Comparison of ENCODE assay signal across 8 cellular contexts in genomic region chr12:121400332-121401139, GRCh38. TPM values are rescaled to one million over a fixed set of nuclear protein-coding genes. Genes with fewer than 3 reads are reported as not detected.
DNase-seq lines count a peak whose midpoint lies in the region; ATAC-seq and TF ChIP-seq lines count a peak whose summit lies in the region.

No MANE protein-coding gene starts in this region.

- H3K4me2 ChIP-seq in smooth muscle cell = peak overlapping the region; percentile 95

- H3K27me3 ChIP-seq in iPS-20b (ENCODE audit: insufficient read depth, low read length) = no peaks in the 10 kb centered on the region
- no peaks in the 10 kb centered on the region for H3K27me3 ChIP-seq in smooth muscle cell (ENCODE audit: low read depth)

- H4K20me1 ChIP-seq in smooth muscle cell (ENCODE audit: low read depth) = peaks cover 30% of the 10 kb centered on the region

- no peaks in the 10 kb centered on the region for H3F3A ChIP-seq in smooth muscle cell (ENCODE audit: low read depth)

- H3K4me1 ChIP-seq in ES-I3 (ENCODE audit: insufficient read depth, low read length) (no peaks in the 10 kb centered on the region), iPS-20b (ENCODE audit: insufficient read depth, low read length) (peaks cover 8% of the 10 kb centered on the region; the same call in 1 of the 2 replicates), smooth muscle cell (ENCODE audit: low read depth) (peaks cover 27% of the 10 kb centered on the region)

- H3K9me3 ChIP-seq in ES-I3 (ENCODE audit: control insufficient read depth, insufficient read depth, low read length) (no peaks in the 10 kb centered on the region), iPS-20b (ENCODE audit: insufficient read depth, low read depth, low read length) (no peaks in the 10 kb centered on the region), smooth muscle cell (replicated peaks; ENCODE audit: low read depth) (no peaks in the 10 kb centered on the region)

- peak; percentile 41 for ATAC-seq in GM21529 (IDR thresholded peaks at IDR 0.05; ENCODE audit: unreplicated experiment)

- H2AFZ ChIP-seq in smooth muscle cell (ENCODE audit: low read depth) = peak overlapping the region; percentile 71

- WGBS in smooth muscle cell (ENCODE audit: low lambda C conversion rate) = 1% methylated on average over 47 of the region's 48 CpGs

- TF ChIP-seq RAD21 in Ishikawa (IDR thresholded peaks at IDR 0.05; ENCODE audit: low read depth) = no peak

- TF ChIP-seq CTCF in smooth muscle cell (IDR thresholded peaks at IDR 0.05; ENCODE audit: borderline replicate concordance, insufficient read depth, poor library complexity, severe bottlenecking) = no peak

- H3K79me2 ChIP-seq in smooth muscle cell (ENCODE audit: low read depth) = peaks cover 55% of the 10 kb centered on the region

- H3K9ac ChIP-seq in ES-I3 (ENCODE audit: low read depth, low read length) (peak overlapping the region; percentile 85), iPS-20b (ENCODE audit: low read depth, low read length) (peak overlapping the region; percentile 95), smooth muscle cell (ENCODE audit: low read depth) (peak overlapping the region; percentile 77)

- H3K27ac ChIP-seq in iPS-20b (ENCODE audit: low read length) (peak overlapping the region; percentile 65), smooth muscle cell (ENCODE audit: low read depth) (peak overlapping the region; percentile 67)

- H3K4me3 ChIP-seq in iPS-20b (ENCODE audit: low read length) (peak overlapping the region; percentile 87), smooth muscle cell (peak overlapping the region; percentile 89)

- peaks cover 3% of the 10 kb centered on the region; the same call in 1 of the 2 replicates for H3K36me3 ChIP-seq in ES-I3 (ENCODE audit: insufficient read depth, low read length)
- H3K36me3 ChIP-seq in iPS-20b (ENCODE audit: insufficient read depth, low read depth, low read length) = peaks cover 20% of the 10 kb centered on the region
- H3K36me3 ChIP-seq in smooth muscle cell (ENCODE audit: low read depth) = no peaks in the 10 kb centered on the region

- no peak for TF ChIP-seq EP300 in Ishikawa (IDR thresholded peaks at IDR 0.05; ENCODE audit: borderline replicate concordance)

- peak; percentile 26 to 89 (median 45) for DNase-seq in T-helper 2 cell
- DNase-seq in astrocyte of the hippocampus (ENCODE audit: low read depth, low spot score) = peak; percentile 65
- DNase-seq in smooth muscle cell (lab: John Stamatoyannopoulos, UW; ENCODE audit: unreplicated experiment) = peak; percentile 38
- no peak for DNase-seq in HuH-7.5 (ENCODE audit: low spot score)

TF ChIP-seq in Ishikawa, 13 proteins besides CTCF, POLR2A, EP300 and RAD21:
- TF ChIP-seq MAX (IDR thresholded peaks at IDR 0.05) (peak; percentile 37), NFIC (IDR thresholded peaks at IDR 0.05) (no peak), CREB1 (IDR thresholded peaks at IDR 0.05; ENCODE audit: low read depth) (no peak), USF1 (IDR thresholded peaks at IDR 0.05) (no peak), YY1 (IDR thresholded peaks at IDR 0.05; ENCODE audit: low read depth) (no peak), TAF1 (IDR thresholded peaks at IDR 0.05; ENCODE audit: low read depth) (no peak), ZBTB7A (IDR thresholded peaks at IDR 0.05; ENCODE audit: low read depth) (peak; percentile 32; the same call in 1 of the 2 replicates), CEBPB (IDR thresholded peaks at IDR 0.05) (no peak), TCF12 (IDR thresholded peaks at IDR 0.05; ENCODE audit: low read depth) (no peak), TEAD4 (IDR thresholded peaks at IDR 0.05) (0 out of 2 replicates have a peak, but pooled peaks have one; percentile 17), FOXM1 (IDR thresholded peaks at IDR 0.05; ENCODE audit: borderline replicate concordance, low read depth) (no peak), REST (IDR thresholded peaks at IDR 0.05; ENCODE audit: low read depth) (no peak), EGR1 (IDR thresholded peaks at IDR 0.05) (no peak)

RNA-seq across cellular contexts. Expression of gene RNF34, which starts 0.6 kb away (rescaled TPM):
- total RNA-seq in smooth muscle cell = 24.0 and 24.2 TPM in 2 replicates
- 19.4 and 24.7 TPM in 2 replicates for polyA plus RNA-seq in smooth muscle cell

RNA-seq across cellular contexts. Expression of gene ANAPC5, which starts 48.3 kb away (rescaled TPM):
- total RNA-seq in smooth muscle cell = 109 and 119 TPM in 2 replicates
- 114 and 121 TPM in 2 replicates for polyA plus RNA-seq in smooth muscle cell
